ENCODE assay signal across 17 cellular contexts in genomic region chr2:129914538-129915302, GRCh38.
"Had no signal": no experiment of that assay in that cellular context is flagged by ENCODE, and none has a peak within 500 bp of the region (broad histone marks: within the 10 kb centered on the region; RNA-seq: fewer than 3 reads in every experiment).

No MANE protein-coding gene starts in this region.

- DNase-seq: activated B cell treated with CpG ODN at 0.5 μM for 24 hours; activated CD4-positive, alpha-beta T cell treated with anti-CD3 and anti-CD28 coated beads for 48 hours; activated CD8-positive, alpha-beta T cell treated with anti-CD3 and anti-CD28 coated beads for 36 hours; activated naive CD4-positive, alpha-beta T cell treated with anti-CD3 and anti-CD28 coated beads, Interleukin-2, amount 50 U/mL, for 16 hours; cortex of kidney; effector CD4-positive, alpha-beta T cell; foreskin fibroblast; immature natural killer cell; left colon; naive B cell; small intestine; stimulated activated CD4-positive, alpha-beta T cell treated with anti-CD3 and anti-CD28 coated beads, Interleukin-4, amount 100 ng/mL, for 24 hours; stimulated activated naive CD4-positive, alpha-beta T cell treated with Interleukin-2 at 50 U/mL for 16 hours; T-helper 2 cell; trophoblast cell had no signal

- H3K4me3 ChIP-seq: cardiac muscle cell, SJSA1 had no signal

- H3K4me3 Mint-ChIP-seq: activated B cell treated with CpG ODN at 0.5 μM for 24 hours; activated CD8-positive, alpha-beta T cell treated with anti-CD3 and anti-CD28 coated beads for 36 hours; immature natural killer cell; naive B cell had no signal

- H3K27me3 Mint-ChIP-seq: activated CD8-positive, alpha-beta T cell treated with anti-CD3 and anti-CD28 coated beads for 36 hours had no signal

- ATAC-seq: activated CD8-positive, alpha-beta T cell treated with anti-CD3 and anti-CD28 coated beads for 36 hours; left colon had no signal

- H3K27me3 ChIP-seq: cardiac muscle cell, SJSA1 had no signal

- H3K27ac ChIP-seq: cardiac muscle cell, SJSA1 had no signal

- H3K4me1 ChIP-seq: SJSA1 had no signal

- H3K27ac Mint-ChIP-seq: activated B cell treated with CpG ODN at 0.5 μM for 24 hours; activated CD8-positive, alpha-beta T cell treated with anti-CD3 and anti-CD28 coated beads for 36 hours; immature natural killer cell; naive B cell had no signal

- H3K36me3 ChIP-seq: cardiac muscle cell, SJSA1 had no signal

- H3K4me1 Mint-ChIP-seq: activated B cell treated with CpG ODN at 0.5 μM for 24 hours, immature natural killer cell, naive B cell had no signal
